2 cellular contexts compared by ENCODE assay signal in the genomic region with DNA sequence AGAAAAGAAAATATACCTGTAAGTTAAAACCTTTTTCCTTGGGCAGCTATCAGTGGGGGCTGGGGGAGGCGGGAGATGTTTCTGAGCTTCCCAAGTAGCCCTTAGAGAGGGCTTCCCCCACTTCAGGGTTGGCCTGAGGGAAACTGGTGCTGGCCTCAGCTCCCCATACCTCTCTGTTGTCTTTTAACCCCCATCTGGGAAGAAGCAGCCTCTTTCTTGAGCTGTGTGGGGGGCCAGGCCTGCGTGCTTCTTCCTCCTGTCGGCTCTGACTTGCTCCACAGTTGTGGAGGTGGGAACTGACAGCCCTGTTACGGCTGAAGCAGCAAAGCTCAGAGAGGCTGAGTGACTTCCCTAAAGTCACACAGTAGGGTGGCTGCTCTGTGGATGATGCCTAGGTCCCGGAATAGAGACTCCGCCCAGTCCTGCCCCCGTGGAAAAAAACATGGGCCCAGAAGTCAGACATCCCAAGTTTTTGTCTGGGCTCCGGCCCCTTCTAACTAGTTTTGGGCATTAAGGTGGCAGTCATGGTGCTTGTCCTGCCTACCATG.
A peak's percentile ranks its signal among the peaks of the same experiment; 100 is the strongest.
TF ChIP-seq lines count a peak whose summit lies in the region.

No MANE protein-coding gene starts in this region.

TF ChIP-seq in HEK293, 187 proteins besides CTCF, POLR2A, EP300 and RAD21:
- TF ChIP-seq ZNF768 (tag by site-specific recombination; IDR thresholded peaks at IDR 0.05): 0 out of 2 replicates have a peak, but pooled peaks have one; percentile 42
- TF ChIP-seq, protein P1, sequence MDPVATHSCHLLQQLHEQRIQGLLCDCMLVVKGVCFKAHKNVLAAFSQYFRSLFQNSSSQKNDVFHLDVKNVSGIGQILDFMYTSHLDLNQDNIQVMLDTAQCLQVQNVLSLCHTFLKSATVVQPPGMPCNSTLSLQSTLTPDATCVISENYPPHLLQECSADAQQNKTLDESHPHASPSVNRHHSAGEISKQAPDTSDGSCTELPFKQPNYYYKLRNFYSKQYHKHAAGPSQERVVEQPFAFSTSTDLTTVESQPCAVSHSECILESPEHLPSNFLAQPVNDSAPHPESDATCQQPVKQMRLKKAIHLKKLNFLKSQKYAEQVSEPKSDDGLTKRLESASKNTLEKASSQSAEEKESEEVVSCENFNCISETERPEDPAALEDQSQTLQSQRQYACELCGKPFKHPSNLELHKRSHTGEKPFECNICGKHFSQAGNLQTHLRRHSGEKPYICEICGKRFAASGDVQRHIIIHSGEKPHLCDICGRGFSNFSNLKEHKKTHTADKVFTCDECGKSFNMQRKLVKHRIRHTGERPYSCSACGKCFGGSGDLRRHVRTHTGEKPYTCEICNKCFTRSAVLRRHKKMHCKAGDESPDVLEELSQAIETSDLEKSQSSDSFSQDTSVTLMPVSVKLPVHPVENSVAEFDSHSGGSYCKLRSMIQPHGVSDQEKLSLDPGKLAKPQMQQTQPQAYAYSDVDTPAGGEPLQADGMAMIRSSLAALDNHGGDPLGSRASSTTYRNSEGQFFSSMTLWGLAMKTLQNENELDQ (tag by site-specific recombination; IDR thresholded peaks at IDR 0.05; ENCODE audit: low read depth): no peak

TF ChIP-seq in H1, 55 proteins besides CTCF, POLR2A, EP300 and RAD21:
- TF ChIP-seq MAFK (IDR thresholded peaks at IDR 0.05; ENCODE audit: low read depth, low read length) (no peak), KDM1A (IDR thresholded peaks at IDR 0.05; ENCODE audit: borderline replicate concordance, low read length) (0 out of 2 replicates have a peak, but pooled peaks have one; percentile 52)
